Comparison of ENCODE assay signal across 17 cellular contexts in genomic region chr2:70934981-70935380, GRCh38. TPM values are rescaled to one million over a fixed set of nuclear protein-coding genes. Genes with fewer than 3 reads are reported as not detected.
DNase-seq lines count a peak whose midpoint lies in the region; ATAC-seq and TF ChIP-seq lines count a peak whose summit lies in the region.
"Had no signal": no experiment of that assay in that cellular context is flagged by ENCODE, and none has a peak within 500 bp of the region (broad histone marks: within the 10 kb centered on the region; RNA-seq: fewer than 3 reads in every experiment).

No MANE protein-coding gene starts in this region.

- no peak for ATAC-seq in natural killer cell treated with Interleukin-12 subunit alpha and Interleukin-12 subunit beta and Interleukin-15 and Interleukin-18, amount 100 ng/mL, for 72 hours
- no peak for ATAC-seq in natural killer cell
- ATAC-seq: PC-3 had no signal

- no peaks in the 10 kb centered on the region for H3K4me1 Mint-ChIP-seq in natural killer cell treated with Interleukin-12 subunit alpha and Interleukin-12 subunit beta and Interleukin-15 and Interleukin-18, amount 100 ng/mL, for 72 hours (ENCODE audit: low read depth in 2 of 2)
- H3K4me1 Mint-ChIP-seq in natural killer cell (no peaks in the 10 kb centered on the region), progenitor cell of endocrine pancreas (ENCODE audit: low read depth) (peaks cover 21% of the 10 kb centered on the region)
- H3K4me1 Mint-ChIP-seq in activated T-helper 2 cell treated with anti-CD3 and anti-CD28 coated beads, Interferon-gamma antibody, Interleukin-2, Interleukin-4, amounts not matched to agents 10 μg/mL and 5 μg/mL and 100 μg/mL, durations not matched to agents 14 hours and 24 hours and 36 hours (ENCODE audit: low read depth) = no peaks in the 10 kb centered on the region

- H3K9me3 Mint-ChIP-seq in natural killer cell treated with Interleukin-12 subunit alpha and Interleukin-12 subunit beta and Interleukin-15 and Interleukin-18, amount 100 ng/mL, for 72 hours = no peaks in the 10 kb centered on the region
- H3K9me3 Mint-ChIP-seq in natural killer cell (no peaks in the 10 kb centered on the region), progenitor cell of endocrine pancreas (ENCODE audit: low read depth) (no peaks in the 10 kb centered on the region)
- no peaks in the 10 kb centered on the region for H3K9me3 Mint-ChIP-seq in activated T-helper 2 cell treated with anti-CD3 and anti-CD28 coated beads, Interferon-gamma antibody, Interleukin-2, Interleukin-4, amounts not matched to agents 10 μg/mL and 5 μg/mL and 100 μg/mL, durations not matched to agents 14 hours and 24 hours and 36 hours
- H3K9me3 Mint-ChIP-seq: H9 had no signal

- H3K27ac ChIP-seq in esophagus muscularis mucosa (replicated peaks in 1 of 4) = no peak overlapping the region
- H3K27ac ChIP-seq: C4-2B, RWPE1 had no signal

- no peaks in the 10 kb centered on the region for H3K9me3 ChIP-seq in esophagus muscularis mucosa

- WGBS in esophagus muscularis mucosa = 93% methylated on average over 1 of the region's 1 CpG

- TF ChIP-seq CTCF in natural killer cell (IDR thresholded peaks at IDR 0.05) (no peak), esophagus muscularis mucosa (IDR thresholded peaks at IDR 0.05) (no peak), progenitor cell of endocrine pancreas (IDR thresholded peaks at IDR 0.05; ENCODE audit: unreplicated experiment) (no peak)

- no peak for TF ChIP-seq EP300 in esophagus muscularis mucosa (IDR thresholded peaks at IDR 0.05)

- intact Hi-C loops in natural killer cell (cut with micrococcal nuclease) (no loop called here), esophagus muscularis mucosa (cut with DNase I) (no loop called here)
- intact Hi-C loops in activated T-helper 2 cell treated with anti-CD3 and anti-CD28 coated beads, Interferon-gamma antibody, Interleukin-2, Interleukin-4, amounts not matched to agents 10 μg/mL and 5 μg/mL and 100 μg/mL, durations not matched to agents 14 hours and 24 hours and 36 hours (cut with micrococcal nuclease) = no loop called here

- H3K4me1 ChIP-seq in esophagus muscularis mucosa = no peaks in the 10 kb centered on the region

- peak; percentile 40 for DNase-seq in natural killer cell treated with Interleukin-12 subunit alpha and Interleukin-12 subunit beta and Interleukin-15 and Interleukin-18, amount 100 ng/mL, for 72 hours (ENCODE audit: low spot score)
- DNase-seq in natural killer cell (no peak), esophagus muscularis mucosa (ENCODE audit: extremely low spot score) (peak; percentile 90), progenitor cell of endocrine pancreas (ENCODE audit: low spot score, unreplicated experiment) (peak; percentile 2), putamen (ENCODE audit: low spot score) (no peak), erythroblast (lab: John Stamatoyannopoulos, UW) (no peak)
- no peak for DNase-seq in activated T-helper 2 cell treated with anti-CD3 and anti-CD28 coated beads, Interferon-gamma antibody, Interleukin-2, Interleukin-4, amounts not matched to agents 10 μg/mL and 5 μg/mL and 100 μg/mL, durations not matched to agents 14 hours and 24 hours and 36 hours (ENCODE audit: low spot score)
- DNase-seq: ACHN, KG1, MV-4-11, NCI-H1930, NCI-H524 treated with DMSO at 0.1 percent for 48 hours, PC-3, SIG-M5 had no signal

- TF ChIP-seq POLR2A in esophagus muscularis mucosa (IDR thresholded peaks at IDR 0.05; ENCODE audit: low read depth) = no peak
- TF ChIP-seq POLR2A in erythroblast (IDR thresholded peaks at IDR 0.05; ENCODE audit: low read length) = no peak

- no peaks in the 10 kb centered on the region for H3K36me3 ChIP-seq in esophagus muscularis mucosa

- no peak overlapping the region for H3K4me3 ChIP-seq in esophagus muscularis mucosa

- H3K27me3 ChIP-seq in esophagus muscularis mucosa = peaks cover 0 to 83% (median 0%) of the 10 kb centered on the region in 4 donors

- H3K27me3 Mint-ChIP-seq in natural killer cell treated with Interleukin-12 subunit alpha and Interleukin-12 subunit beta and Interleukin-15 and Interleukin-18, amount 100 ng/mL, for 72 hours = peaks cover 0 to 12% of the 10 kb centered on the region in 2 donors
- H3K27me3 Mint-ChIP-seq in natural killer cell (ENCODE audit: low read depth in 2 of 2) = peaks cover 11 to 12% of the 10 kb centered on the region in 2 donors
- H3K27me3 Mint-ChIP-seq in progenitor cell of endocrine pancreas = peaks cover 43% of the 10 kb centered on the region
- peaks cover 14% of the 10 kb centered on the region for H3K27me3 Mint-ChIP-seq in activated T-helper 2 cell treated with anti-CD3 and anti-CD28 coated beads, Interferon-gamma antibody, Interleukin-2, Interleukin-4, amounts not matched to agents 10 μg/mL and 5 μg/mL and 100 μg/mL, durations not matched to agents 14 hours and 24 hours and 36 hours (ENCODE audit: low read depth)

- no peak overlapping the region for H3K4me3 Mint-ChIP-seq in natural killer cell treated with Interleukin-12 subunit alpha and Interleukin-12 subunit beta and Interleukin-15 and Interleukin-18, amount 100 ng/mL, for 72 hours
- H3K4me3 Mint-ChIP-seq in natural killer cell (no peak overlapping the region), progenitor cell of endocrine pancreas (ENCODE audit: low read depth) (no peak overlapping the region)
- no peak overlapping the region for H3K4me3 Mint-ChIP-seq in activated T-helper 2 cell treated with anti-CD3 and anti-CD28 coated beads, Interferon-gamma antibody, Interleukin-2, Interleukin-4, amounts not matched to agents 10 μg/mL and 5 μg/mL and 100 μg/mL, durations not matched to agents 14 hours and 24 hours and 36 hours (ENCODE audit: low read depth)

- no peaks in the 10 kb centered on the region for H3K36me3 Mint-ChIP-seq in natural killer cell treated with Interleukin-12 subunit alpha and Interleukin-12 subunit beta and Interleukin-15 and Interleukin-18, amount 100 ng/mL, for 72 hours
- H3K36me3 Mint-ChIP-seq in natural killer cell (no peaks in the 10 kb centered on the region), progenitor cell of endocrine pancreas (ENCODE audit: insufficient read depth) (no peaks in the 10 kb centered on the region)
- H3K36me3 Mint-ChIP-seq in activated T-helper 2 cell treated with anti-CD3 and anti-CD28 coated beads, Interferon-gamma antibody, Interleukin-2, Interleukin-4, amounts not matched to agents 10 μg/mL and 5 μg/mL and 100 μg/mL, durations not matched to agents 14 hours and 24 hours and 36 hours (ENCODE audit: low read depth) = no peaks in the 10 kb centered on the region

- H3K27ac Mint-ChIP-seq in natural killer cell treated with Interleukin-12 subunit alpha and Interleukin-12 subunit beta and Interleukin-15 and Interleukin-18, amount 100 ng/mL, for 72 hours = no peak overlapping the region
- H3K27ac Mint-ChIP-seq in natural killer cell (no peak overlapping the region), progenitor cell of endocrine pancreas (no peak overlapping the region)
- no peak overlapping the region for H3K27ac Mint-ChIP-seq in activated T-helper 2 cell treated with anti-CD3 and anti-CD28 coated beads, Interferon-gamma antibody, Interleukin-2, Interleukin-4, amounts not matched to agents 10 μg/mL and 5 μg/mL and 100 μg/mL, durations not matched to agents 14 hours and 24 hours and 36 hours
- H3K27ac Mint-ChIP-seq: H9 had no signal

RNA-seq across cellular contexts. Expression of gene ATP6V1B1, which starts 0.7 kb away (rescaled TPM):
- 1 to 10 TPM; 6.5 to 7.2 TPM for total RNA-seq in natural killer cell treated with Interleukin-12 subunit alpha and Interleukin-12 subunit beta and Interleukin-15 and Interleukin-18, amount 100 ng/mL, for 72 hours
- total RNA-seq in natural killer cell (not detected), esophagus muscularis mucosa (1 to 10 TPM in 1 of 4 donors, under 1 TPM in 1, not detected in 2; 0.83 to 1.6 TPM), progenitor cell of endocrine pancreas (not detected in 2 replicates)
- total RNA-seq in activated T-helper 2 cell treated with anti-CD3 and anti-CD28 coated beads, Interferon-gamma antibody, Interleukin-2, Interleukin-4, amounts not matched to agents 10 μg/mL and 5 μg/mL and 100 μg/mL, durations not matched to agents 14 hours and 24 hours and 36 hours = not detected in 2 replicates
- total RNA-seq: H9, PC-3 had no signal

RNA-seq across cellular contexts. Expression of gene VAX2, which starts 34.6 kb away (rescaled TPM):
- 10 to 100 TPM in 1 of 2 donors, 1 to 10 TPM in 1; 8.4 to 15.8 TPM for total RNA-seq in natural killer cell treated with Interleukin-12 subunit alpha and Interleukin-12 subunit beta and Interleukin-15 and Interleukin-18, amount 100 ng/mL, for 72 hours
- not detected for total RNA-seq in natural killer cell
- total RNA-seq in esophagus muscularis mucosa = 1 to 10 TPM in 3 of 4 donors, under 1 TPM in 1; 0.33 to 2.5 (median 1.5) TPM
- total RNA-seq in progenitor cell of endocrine pancreas = 0.31 TPM in 1 of 2 replicates, not detected in the other
- total RNA-seq in activated T-helper 2 cell treated with anti-CD3 and anti-CD28 coated beads, Interferon-gamma antibody, Interleukin-2, Interleukin-4, amounts not matched to agents 10 μg/mL and 5 μg/mL and 100 μg/mL, durations not matched to agents 14 hours and 24 hours and 36 hours = not detected in 2 replicates
- total RNA-seq: H9, PC-3 had no signal

RNA-seq across cellular contexts. Expression of gene ANKRD53, which starts 43.4 kb away (rescaled TPM):
- under 1 TPM in 1 of 2 donors, not detected in 1; 0.88 TPM for total RNA-seq in natural killer cell treated with Interleukin-12 subunit alpha and Interleukin-12 subunit beta and Interleukin-15 and Interleukin-18, amount 100 ng/mL, for 72 hours
- total RNA-seq in natural killer cell (1 to 10 TPM; 2.2 to 3.1 (median 2.5) TPM), esophagus muscularis mucosa (1 to 10 TPM in 1 of 4 donors, under 1 TPM in 3; under 0.01 to 3.2 (median 0.82) TPM), progenitor cell of endocrine pancreas (3.7 and 5.4 TPM in 2 replicates)
- not detected in 2 replicates for total RNA-seq in activated T-helper 2 cell treated with anti-CD3 and anti-CD28 coated beads, Interferon-gamma antibody, Interleukin-2, Interleukin-4, amounts not matched to agents 10 μg/mL and 5 μg/mL and 100 μg/mL, durations not matched to agents 14 hours and 24 hours and 36 hours
- total RNA-seq: PC-3 had no signal

RNA-seq across cellular contexts. Expression of gene TEX261, which starts 59.7 kb away (rescaled TPM):
- 10 to 100 TPM; 76.0 to 83.5 TPM for total RNA-seq in natural killer cell treated with Interleukin-12 subunit alpha and Interleukin-12 subunit beta and Interleukin-15 and Interleukin-18, amount 100 ng/mL, for 72 hours
- 10 to 100 TPM; 30.3 to 44.2 (median 43.2) TPM for total RNA-seq in natural killer cell
- 10 to 100 TPM; 21.6 to 37.7 (median 33.3) TPM for total RNA-seq in esophagus muscularis mucosa
- total RNA-seq in progenitor cell of endocrine pancreas = 35.4 and 36.9 TPM in 2 replicates
- 67.9 and 68.8 TPM in 2 replicates for total RNA-seq in activated T-helper 2 cell treated with anti-CD3 and anti-CD28 coated beads, Interferon-gamma antibody, Interleukin-2, Interleukin-4, amounts not matched to agents 10 μg/mL and 5 μg/mL and 100 μg/mL, durations not matched to agents 14 hours and 24 hours and 36 hours

Comparison
In these comparisons a context has a peak if more than half of its experiments do, and no peak if none do; other contexts are left out.
1. DNase-seq: peak in natural killer cell treated with Interleukin-12 subunit alpha and Interleukin-12 subunit beta and Interleukin-15 and Interleukin-18, amount 100 ng/mL, for 72 hours (single experiment), esophagus muscularis mucosa (single experiment) and progenitor cell of endocrine pancreas (single experiment); none in natural killer cell (single experiment), putamen (single experiment), activated T-helper 2 cell treated with anti-CD3 and anti-CD28 coated beads, Interferon-gamma antibody, Interleukin-2, Interleukin-4, amounts not matched to agents 10 μg/mL and 5 μg/mL and 100 μg/mL, durations not matched to agents 14 hours and 24 hours and 36 hours (single experiment) and erythroblast (0 of 2).